In the genomic region with DNA sequence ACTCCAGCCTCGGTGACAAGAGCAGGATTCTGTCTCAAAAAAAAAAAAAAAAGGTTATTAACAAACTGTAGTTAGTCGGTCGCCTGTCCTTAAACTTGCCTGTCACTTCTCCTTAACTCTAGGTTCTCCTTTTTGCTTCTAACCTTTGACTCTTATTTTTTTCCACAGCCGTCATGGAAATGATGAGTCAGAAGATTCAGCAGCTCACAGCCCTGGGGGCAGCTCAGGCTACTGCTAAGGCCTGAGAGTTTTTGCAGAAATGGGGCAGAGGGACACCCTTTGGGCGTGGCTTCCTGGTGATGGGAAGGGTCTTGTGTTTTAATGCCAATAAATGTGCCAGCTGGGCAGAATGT, we compare ENCODE assay signal across 8 cellular contexts. TPM values are rescaled to one million over a fixed set of nuclear protein-coding genes. Genes with fewer than 3 reads are reported as not detected.
DNase-seq lines count a peak whose midpoint lies in the region; ATAC-seq and TF ChIP-seq lines count a peak whose summit lies in the region.

No MANE protein-coding gene starts in this region.

- H3K27ac ChIP-seq in Peyer's patch: peak overlapping the region; percentile 53 to 87 (median 62)

- H3K4me3 ChIP-seq in GM12875 (ENCODE audit: low read depth, low read length) (peak overlapping the region; percentile 95), Peyer's patch (peak overlapping the region in 3 of 4 donors; percentile 74 to 85 (median 74)), astrocyte of the cerebellum (ENCODE audit: low read depth, low read length) (peak overlapping the region; percentile 93)

- DNase-seq in Peyer's patch (no peak), astrocyte of the cerebellum (ENCODE audit: low read depth) (peak; percentile 16), iris pigment epithelial cell (ENCODE audit: low read depth) (peak; percentile 89), midbrain (lab: John Stamatoyannopoulos, UW) (no peak)
- peak; percentile 20 to 26 for DNase-seq in stimulated activated CD4-positive, alpha-beta T cell treated with anti-CD3 and anti-CD28 coated beads, Interleukin-4, amount 100 ng/mL, for 48 hours (ENCODE audit: low read depth in 2 of 2)

- TF ChIP-seq CTCF in GM12875 (IDR thresholded peaks at IDR 0.05; ENCODE audit: borderline replicate concordance, insufficient read depth, low read depth, low read length): no peak
- TF ChIP-seq CTCF in Peyer's patch (IDR thresholded peaks at IDR 0.05): peak in 1 of 6 experiments; percentile 2
- TF ChIP-seq CTCF in astrocyte of the cerebellum (IDR thresholded peaks at IDR 0.05; ENCODE audit: low read depth, low read length, missing control alignments): no peak

- ATAC-seq in GM19455 (IDR thresholded peaks at IDR 0.05; ENCODE audit: unreplicated experiment): no peak
- ATAC-seq in GM18517 (IDR thresholded peaks at IDR 0.05; ENCODE audit: unreplicated experiment): no peak

- peaks cover 0 to 54% (median 21%) of the 10 kb centered on the region in 4 donors for H3K4me1 ChIP-seq in Peyer's patch

- H3K36me3 ChIP-seq in Peyer's patch: peaks cover 0 to 26% (median 0%) of the 10 kb centered on the region in 3 donors

- no peaks in the 10 kb centered on the region for H3K27me3 ChIP-seq in Peyer's patch

- in situ Hi-C loops in astrocyte of the cerebellum (cut with HindIII; ENCODE audit: low sequenced_read_pairs): loop anchor here (5.0 kb wide), 1 partner anchor 127 kb away; no protein-coding TSS in a partner anchor

- no peaks in the 10 kb centered on the region for H3K9me3 ChIP-seq in Peyer's patch

- TF ChIP-seq POLR2A in Peyer's patch (IDR thresholded peaks at IDR 0.05): no peak

RNA-seq across cellular contexts. Expression of a gene that starts 0.4 kb away (rescaled TPM):
- 10 to 100 TPM; 18.4 to 25.6 (median 24.8) TPM for total RNA-seq in Peyer's patch

RNA-seq across cellular contexts. Expression of a gene that starts 3.7 kb away (rescaled TPM):
- total RNA-seq in Peyer's patch: 100 to 1,000 TPM; 223 to 578 (median 263) TPM

RNA-seq across cellular contexts. Expression of a gene that starts 22.3 kb away (rescaled TPM):
- total RNA-seq in Peyer's patch: 100 to 1,000 TPM in 1 of 4 donors, 10 to 100 TPM in 3; 36.4 to 143 (median 51.1) TPM

RNA-seq across cellular contexts. Expression of a gene that starts 31.0 kb away (rescaled TPM):
- total RNA-seq in Peyer's patch: 100 to 1,000 TPM in 1 of 4 donors, 10 to 100 TPM in 3; 47.0 to 108 (median 87.0) TPM

RNA-seq across cellular contexts. Expression of a gene that starts 37.1 kb away (rescaled TPM):
- total RNA-seq in Peyer's patch: not detected

Comparison
In these comparisons a context has a peak if more than half of its experiments do, and no peak if none do; other contexts are left out.
1. DNase-seq: peak in astrocyte of the cerebellum (single experiment), iris pigment epithelial cell (single experiment) and stimulated activated CD4-positive, alpha-beta T cell treated with anti-CD3 and anti-CD28 coated beads, Interleukin-4, amount 100 ng/mL, for 48 hours (2 of 2); none in Peyer's patch (0 of 3) and midbrain (single experiment).
2. Peak in every context shown above with its lines, with median percentiles within 50 percentile points of each other: H3K4me3 ChIP-seq.